Comparison of ENCODE assay signal across 33 cellular contexts in genomic region chr4:63085091-63085490, GRCh38.
"Had no signal": no experiment of that assay in that cellular context is flagged by ENCODE, and none has a peak within 500 bp of the region (broad histone marks: within the 10 kb centered on the region; RNA-seq: fewer than 3 reads in every experiment).

No MANE protein-coding gene starts in this region.

- H3K4me1 Mint-ChIP-seq: activated CD4-positive, alpha-beta T cell treated with anti-CD3 and anti-CD28 coated beads for 36 hours; activated CD4-positive, alpha-beta T cell treated with anti-CD3 and anti-CD28 coated beads, Interleukin-2, amount 10 ng/mL, durations not matched to agents 7 days and 5 days; activated naive CD4-positive, alpha-beta T cell treated with anti-CD3 and anti-CD28 coated beads, Interleukin-2, amount 50 U/mL, for 24 hours; activated naive CD8-positive, alpha-beta T cell treated with anti-CD3 and anti-CD28 coated beads, Interleukin-2, amount 10 ng/mL, durations not matched to agents 7 days and 5 days; central memory CD8-positive, alpha-beta T cell had no signal

- H3K27me3 Mint-ChIP-seq: activated CD4-positive, alpha-beta T cell treated with anti-CD3 and anti-CD28 coated beads for 36 hours; activated CD4-positive, alpha-beta T cell treated with anti-CD3 and anti-CD28 coated beads, Interleukin-2, amount 10 ng/mL, durations not matched to agents 7 days and 5 days; activated naive CD4-positive, alpha-beta T cell treated with anti-CD3 and anti-CD28 coated beads, Interleukin-2, amount 50 U/mL, for 24 hours; activated naive CD8-positive, alpha-beta T cell treated with anti-CD3 and anti-CD28 coated beads, Interleukin-2, amount 10 ng/mL, durations not matched to agents 7 days and 5 days; activated T-cell treated with anti-CD3 and anti-CD28 coated beads, Interleukin-2, amount 50 U/mL, for 24 hours; central memory CD8-positive, alpha-beta T cell had no signal

- H3K36me3 ChIP-seq: ascending aorta, cardiac muscle cell, SJSA1 had no signal

- H3K4me3 Mint-ChIP-seq: activated CD4-positive, alpha-beta T cell treated with anti-CD3 and anti-CD28 coated beads for 36 hours; activated CD4-positive, alpha-beta T cell treated with anti-CD3 and anti-CD28 coated beads, Interleukin-2, amount 10 ng/mL, durations not matched to agents 7 days and 5 days; activated CD8-positive, alpha-beta T cell treated with anti-CD3 and anti-CD28 coated beads, Interleukin-2, amount 10 ng/mL, durations not matched to agents 7 days and 5 days; activated naive CD4-positive, alpha-beta T cell treated with anti-CD3 and anti-CD28 coated beads, Interleukin-2, amount 50 U/mL, for 24 hours; activated naive CD8-positive, alpha-beta T cell treated with anti-CD3 and anti-CD28 coated beads, Interleukin-2, amount 10 ng/mL, durations not matched to agents 7 days and 5 days; activated T-cell treated with anti-CD3 and anti-CD28 coated beads, Interleukin-2, amount 50 U/mL, for 24 hours; central memory CD8-positive, alpha-beta T cell; T-helper 1 cell treated with Interleukin-12 subunit alpha and Interleukin-12 subunit beta and Interleukin-4 antibody, amounts not matched to agents 30 μg/mL and 1 μg/mL, for 36 hours; T-helper 2 cell treated with Interferon-gamma antibody and Interleukin-4, amounts not matched to agents 5 μg/mL and 100 μg/mL, for 36 hours; WTC11 had no signal

- DNase-seq: activated CD4-positive, alpha-beta T cell treated with anti-CD3 and anti-CD28 coated beads for 36 hours; activated CD4-positive, alpha-beta T cell treated with anti-CD3 and anti-CD28 coated beads, Interleukin-2, amount 10 ng/mL, durations not matched to agents 7 days and 5 days; activated CD4-positive, alpha-beta T cell treated with anti-CD3 and anti-CD28 coated beads, Interleukin-2, amount 50 U/mL, for 48 hours; activated CD8-positive, alpha-beta T cell treated with anti-CD3 and anti-CD28 coated beads, Interleukin-2, amount 10 ng/mL, durations not matched to agents 7 days and 5 days; activated gamma-delta T cell; activated naive CD4-positive, alpha-beta T cell treated with Interleukin-2 at 50 U/mL for 16 hours; activated naive CD8-positive, alpha-beta T cell treated with anti-CD3 and anti-CD28 coated beads, Interleukin-2, amount 10 ng/mL, durations not matched to agents 7 days and 5 days; activated T-cell treated with anti-CD3 and anti-CD28 coated beads, Interleukin-2, amount 50 U/mL, for 24 hours; amygdala; body of pancreas; cortex of kidney; Kasumi-1; KG1; MM.1S; NCI-H1105 treated with DMSO at 0.1 percent for 48 hours; NCI-H1436; NCI-H1694; NCI-H1930; NCI-H2081 treated with DMSO at 0.1 percent for 48 hours; NCI-H345; NCI-H524 treated with DMSO at 0.1 percent for 48 hours; SHP77 treated with DMSO at 0.1 percent for 48 hours; SK-N-SH had no signal

- H3K4me1 ChIP-seq: ascending aorta, body of pancreas, SJSA1 had no signal

- H3K9me3 ChIP-seq: ascending aorta, body of pancreas, SK-N-SH had no signal

- H3K36me3 Mint-ChIP-seq: activated naive CD4-positive, alpha-beta T cell treated with anti-CD3 and anti-CD28 coated beads, Interleukin-2, amount 50 U/mL, for 24 hours; activated naive CD8-positive, alpha-beta T cell treated with anti-CD3 and anti-CD28 coated beads, Interleukin-2, amount 10 ng/mL, durations not matched to agents 7 days and 5 days; WTC11 had no signal

- H3K9me3 Mint-ChIP-seq: WTC11 had no signal

- H3K27ac ChIP-seq: ascending aorta, body of pancreas, cardiac muscle cell, SJSA1 had no signal

- H3K4me3 ChIP-seq: ascending aorta, body of pancreas, cardiac muscle cell, SJSA1 had no signal

- H3K27ac Mint-ChIP-seq: activated CD4-positive, alpha-beta T cell treated with anti-CD3 and anti-CD28 coated beads for 36 hours; activated CD4-positive, alpha-beta T cell treated with anti-CD3 and anti-CD28 coated beads, Interleukin-2, amount 10 ng/mL, durations not matched to agents 7 days and 5 days; activated CD8-positive, alpha-beta T cell treated with anti-CD3 and anti-CD28 coated beads, Interleukin-2, amount 10 ng/mL, durations not matched to agents 7 days and 5 days; activated naive CD4-positive, alpha-beta T cell treated with anti-CD3 and anti-CD28 coated beads, Interleukin-2, amount 50 U/mL, for 24 hours; activated naive CD8-positive, alpha-beta T cell treated with anti-CD3 and anti-CD28 coated beads, Interleukin-2, amount 10 ng/mL, durations not matched to agents 7 days and 5 days; activated T-cell treated with anti-CD3 and anti-CD28 coated beads, Interleukin-2, amount 50 U/mL, for 24 hours; activated T-helper 2 cell treated with anti-CD3 and anti-CD28 coated beads, Interferon-gamma antibody, Interleukin-2, Interleukin-4, amounts not matched to agents 10 μg/mL and 5 μg/mL and 100 μg/mL, durations not matched to agents 14 hours and 24 hours and 36 hours; T-helper 1 cell treated with Interleukin-12 subunit alpha and Interleukin-12 subunit beta and Interleukin-4 antibody, amounts not matched to agents 30 μg/mL and 1 μg/mL, for 36 hours; T-helper 2 cell treated with Interferon-gamma antibody and Interleukin-4, amounts not matched to agents 5 μg/mL and 100 μg/mL, for 36 hours; WTC11 had no signal

- H3K27me3 ChIP-seq: ascending aorta, body of pancreas, cardiac muscle cell, SJSA1 had no signal

- ATAC-seq: activated CD4-positive, alpha-beta T cell treated with anti-CD3 and anti-CD28 coated beads for 36 hours; activated CD4-positive, CD25-positive, alpha-beta regulatory T cell treated with anti-CD3 and anti-CD28 coated beads, Interleukin-2, amount 50 U/mL, for 24 hours; activated CD8-positive, alpha-beta T cell treated with anti-CD3 and anti-CD28 coated beads, Interleukin-2, amount 10 ng/mL, durations not matched to agents 7 days and 5 days; body of pancreas; WTC11 had no signal
